Comparison of ENCODE assay signal across 8 cellular contexts in genomic region chr5:133052317-133053175, GRCh38. TPM values are rescaled to one million over a fixed set of nuclear protein-coding genes. Genes with fewer than 3 reads are reported as not detected.
DNase-seq lines count a peak whose midpoint lies in the region; ATAC-seq and TF ChIP-seq lines count a peak whose summit lies in the region.

No MANE protein-coding gene starts in this region.

- H3K27me3 ChIP-seq in SU-DHL-6 (ENCODE audit: low read length), result no peaks in the 10 kb centered on the region
- H3K27me3 ChIP-seq in right atrium auricular region, result no peaks in the 10 kb centered on the region

- H3F3A ChIP-seq in SU-DHL-6 (ENCODE audit: insufficient read depth), result peaks cover 11% of the 10 kb centered on the region

- in situ Hi-C loops in Caki2 (cut with HindIII; ENCODE audit: low pct_unique_long_range_greater_than_20kb, low sequenced_read_pairs), result no loop called here

- H3K79me2 ChIP-seq in SU-DHL-6 (ENCODE audit: insufficient read depth, low read length), result peaks cover 66% of the 10 kb centered on the region

- peak; percentile 40 for ATAC-seq in GM19452 (IDR thresholded peaks at IDR 0.05; ENCODE audit: unreplicated experiment)
- peak; percentile 38 for ATAC-seq in HG03571 (IDR thresholded peaks at IDR 0.05; ENCODE audit: unreplicated experiment)

- TF ChIP-seq CTCF in SU-DHL-6 (IDR thresholded peaks at IDR 0.05; ENCODE audit: insufficient read depth, low read length, poor library complexity, severe bottlenecking) (no peak), right atrium auricular region (IDR thresholded peaks at IDR 0.05) (no peak)

- H3K4me3 ChIP-seq in SU-DHL-6 (ENCODE audit: insufficient read depth, low read length, poor library complexity, severe bottlenecking) (peak overlapping the region; percentile 98), right atrium auricular region (peak overlapping the region; percentile 76 to 93)

- peaks cover 23% of the 10 kb centered on the region; the same call in 1 of the 2 replicates for H4K20me1 ChIP-seq in SU-DHL-6 (ENCODE audit: low read depth, low read length)

- H3K9ac ChIP-seq in SU-DHL-6 (ENCODE audit: low read length), result peak overlapping the region; percentile 95

- no peaks in the 10 kb centered on the region for H3K9me2 ChIP-seq in SU-DHL-6 (replicated peaks; ENCODE audit: insufficient read depth, low read length)

- H3K4me1 ChIP-seq in right atrium auricular region, result peaks cover 0 to 50% of the 10 kb centered on the region in 2 donors

- DNase-seq in Caki2 (ENCODE audit: low read depth) (peak; percentile 65), amniotic epithelial cell (ENCODE audit: low read depth) (peak; percentile 40), right atrium auricular region (ENCODE audit: low spot score) (peak; percentile 63), putamen (ENCODE audit: low spot score) (peak; percentile 10), SW480 (ENCODE audit: low spot score) (no peak)

- no peaks in the 10 kb centered on the region for H3K9me3 ChIP-seq in SU-DHL-6 (ENCODE audit: insufficient read depth, low read length)
- H3K9me3 ChIP-seq in right atrium auricular region, result no peaks in the 10 kb centered on the region

- peak overlapping the region; percentile 79 for H2AFZ ChIP-seq in SU-DHL-6 (ENCODE audit: low read depth, low read length, severe bottlenecking)

- peak overlapping the region; percentile 95 for H3K4me2 ChIP-seq in SU-DHL-6 (ENCODE audit: low read depth, low read length, poor library complexity, severe bottlenecking)

- H3K36me3 ChIP-seq in SU-DHL-6 (ENCODE audit: low read length) (no peaks in the 10 kb centered on the region), right atrium auricular region (no peaks in the 10 kb centered on the region)

- H3K27ac ChIP-seq in SU-DHL-6 (ENCODE audit: low read depth, low read length), result peak overlapping the region; percentile 94
- peak overlapping the region; percentile 97 to 100 for H3K27ac ChIP-seq in right atrium auricular region

RNA-seq across cellular contexts. Expression of gene HSPA4, which starts 0.7 kb away (rescaled TPM):
- total RNA-seq in Caki2 (2014; rRNA removed; shearing (Covaris generic); ENCODE audit: low replicate concordance), result 123 and 188 TPM in 2 replicates
- 10 to 100 TPM; 50.4 to 56.3 TPM for total RNA-seq in right atrium auricular region

RNA-seq across cellular contexts. Expression of gene ZCCHC10, which starts 26.2 kb away (rescaled TPM):
- total RNA-seq in Caki2 (2014; rRNA removed; shearing (Covaris generic); ENCODE audit: low replicate concordance), result 7.8 and 15.6 TPM in 2 replicates
- 10 to 100 TPM; 18.4 to 18.8 TPM for total RNA-seq in right atrium auricular region
